In the genomic region with DNA sequence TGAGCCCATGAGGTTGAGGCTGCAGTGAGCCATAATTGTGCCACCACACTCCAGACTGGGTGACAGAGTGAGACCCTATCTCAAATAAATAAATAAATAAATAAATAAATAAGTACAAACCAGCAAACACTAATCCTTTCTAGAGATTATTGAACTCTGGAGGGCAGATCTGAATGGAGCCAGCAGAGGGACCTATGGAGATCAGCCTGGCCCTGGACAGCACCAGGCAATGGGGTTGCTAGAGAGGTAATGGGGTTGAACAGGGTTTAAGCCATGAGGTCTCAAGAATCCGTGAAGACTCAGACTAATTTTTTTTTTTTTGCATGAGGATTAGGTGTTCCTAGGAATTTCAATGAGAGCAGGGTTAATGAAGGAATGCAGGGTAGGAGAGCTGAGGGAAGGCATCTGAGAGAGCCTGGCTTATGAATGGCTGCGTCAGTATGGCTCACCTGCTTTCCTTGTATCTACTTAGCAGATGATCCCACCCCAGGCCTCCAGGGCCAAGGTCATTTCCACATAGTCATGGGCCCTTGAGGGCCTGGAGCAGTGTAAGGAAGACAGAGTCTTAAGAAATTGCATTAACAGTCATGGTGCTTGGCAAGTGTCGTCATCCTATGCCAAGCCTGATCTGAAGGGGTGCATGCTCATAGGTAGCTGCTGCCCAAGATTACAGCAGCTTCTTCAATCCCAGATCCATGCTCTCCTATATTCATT, we compare ENCODE assay signal across 24 cellular contexts. TPM values are rescaled to one million over a fixed set of nuclear protein-coding genes. Genes with fewer than 3 reads are reported as not detected.
"Had no signal": no experiment of that assay in that cellular context is flagged by ENCODE, and none has a peak within 500 bp of the region (broad histone marks: within the 10 kb centered on the region; RNA-seq: fewer than 3 reads in every experiment).

No MANE protein-coding gene starts in this region.

- H3K27ac ChIP-seq: upper lobe of left lung had no signal

- H3K4me3 ChIP-seq: upper lobe of left lung had no signal

- H3K27me3 ChIP-seq: upper lobe of left lung had no signal

- ATAC-seq: activated T-cell treated with anti-CD3 and anti-CD28 coated beads, Interleukin-2, amount 50 U/mL, for 4 hours; left ventricle myocardium superior; natural killer cell; right cardiac atrium; stimulated activated naive CD8-positive, alpha-beta T cell treated with anti-CD3 and anti-CD28 coated beads, Interleukin-15, amount 100 ng/mL, for 72 hours; T-cell had no signal

- H3K4me1 ChIP-seq: upper lobe of left lung had no signal

- H3K9me3 ChIP-seq: upper lobe of left lung had no signal

- DNase-seq: activated CD4-positive, alpha-beta memory T cell treated with anti-CD3 and anti-CD28 coated beads for 36 hours; activated CD4-positive, alpha-beta T cell treated with anti-CD3 and anti-CD28 coated beads for 1 hour; activated gamma-delta T cell; activated T-cell treated with anti-CD3 and anti-CD28 coated beads, Interleukin-2, amount 50 U/mL, for 4 hours; amygdala; effector memory CD4-positive, alpha-beta T cell; glutamatergic neuron; hypothalamus; left ventricle myocardium superior; mesendoderm; natural killer cell; right cardiac atrium; small intestine; stimulated activated CD4-positive, alpha-beta T cell treated with anti-CD3 and anti-CD28 coated beads, Interleukin-4, amount 100 ng/mL, for 4 hours; stimulated activated CD8-positive, alpha-beta memory T cell treated with anti-CD3 and anti-CD28 coated beads, Interleukin-4, amount 100 ng/mL, for 48 hours; stimulated activated naive CD8-positive, alpha-beta T cell treated with anti-CD3 and anti-CD28 coated beads, Interleukin-15, amount 100 ng/mL, for 72 hours; T-cell; T-helper 9 cell; upper lobe of left lung had no signal

- FAIRE-seq: small intestine had no signal

- H3K36me3 ChIP-seq: upper lobe of left lung had no signal

RNA-seq across cellular contexts. Expression of gene IL37, which starts 34.6 kb away (rescaled TPM):
- total RNA-seq: activated CD4-positive, alpha-beta memory T cell treated with anti-CD3 and anti-CD28 coated beads for 36 hours; activated T-cell treated with anti-CD3 and anti-CD28 coated beads, Interleukin-2, amount 50 U/mL, for 4 hours; cerebellum; epithelial cell of proximal tubule; kidney epithelial cell; left ventricle myocardium superior; natural killer cell; progenitor cell of endocrine pancreas; right cardiac atrium; T-cell; temporal lobe had no signal
- polyA plus RNA-seq: right cardiac atrium, small intestine had no signal

RNA-seq across cellular contexts. Expression of gene IL1B, which starts 39.8 kb away (rescaled TPM):
- total RNA-seq: epithelial cell of proximal tubule, progenitor cell of endocrine pancreas had no signal
